8 cellular contexts compared by ENCODE assay signal in the genomic region with DNA sequence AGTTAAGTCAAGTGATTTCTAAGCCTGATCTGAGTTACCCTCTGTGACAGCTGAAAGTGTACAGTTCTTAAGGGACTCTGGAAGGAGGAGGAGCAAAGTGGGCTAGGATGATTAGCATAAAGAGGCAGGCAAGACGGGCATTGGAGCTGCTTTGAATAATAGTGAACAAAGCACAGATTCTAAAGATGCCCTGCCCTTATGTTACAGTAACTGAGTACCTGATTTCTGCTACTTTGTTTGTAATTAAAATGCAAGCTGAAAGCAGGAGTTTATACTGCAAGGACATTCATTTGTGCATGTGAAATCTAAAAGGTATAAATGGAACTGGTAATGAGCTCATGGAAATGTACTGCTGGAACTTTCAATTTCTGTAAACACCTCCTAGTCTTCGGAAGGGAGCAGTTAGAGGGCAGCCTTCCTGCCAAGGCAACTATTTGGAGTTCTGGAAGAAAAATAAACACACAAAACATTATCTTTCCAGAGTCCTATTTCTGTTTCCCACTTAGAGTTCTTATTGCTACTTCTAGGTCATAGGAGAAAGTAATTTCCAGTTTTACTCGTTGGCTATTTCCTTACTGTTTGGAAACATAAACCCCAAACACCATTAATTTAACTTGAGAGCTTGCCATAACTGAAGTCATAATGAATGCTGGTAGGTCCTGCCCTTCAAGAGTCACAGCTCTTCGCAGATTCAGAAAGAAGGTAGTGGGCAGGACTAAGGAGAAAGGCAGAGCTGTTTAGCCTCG. TPM values are rescaled to one million over a fixed set of nuclear protein-coding genes. Genes with fewer than 3 reads are reported as not detected.
DNase-seq lines count a peak whose midpoint lies in the region; ATAC-seq, FAIRE-seq and TF ChIP-seq lines count a peak whose summit lies in the region.

A gene with protein sequence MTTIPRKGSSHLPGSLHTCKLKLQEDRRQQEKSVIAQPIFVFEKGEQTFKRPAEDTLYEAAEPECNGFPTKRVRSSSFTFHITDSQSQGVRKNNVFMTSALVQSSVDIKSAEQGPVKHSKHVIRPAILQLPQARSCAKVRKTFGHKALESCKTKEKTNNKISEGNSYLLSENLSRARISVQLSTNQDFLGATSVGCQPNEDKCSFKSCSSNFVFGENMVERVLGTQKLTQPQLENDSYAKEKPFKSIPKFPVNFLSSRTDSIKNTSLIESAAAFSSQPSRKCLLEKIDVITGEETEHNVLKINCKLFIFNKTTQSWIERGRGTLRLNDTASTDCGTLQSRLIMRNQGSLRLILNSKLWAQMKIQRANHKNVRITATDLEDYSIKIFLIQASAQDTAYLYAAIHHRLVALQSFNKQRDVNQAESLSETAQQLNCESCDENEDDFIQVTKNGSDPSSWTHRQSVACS (minus strand): TSS at position 45 of the 746 bp plus-strand sequence. CDS start 486 bp downstream, outside the sequence.

- H3K27me3 Mint-ChIP-seq in astrocyte (ENCODE audit: low read depth, unreplicated experiment), result no peaks in the 10 kb centered on the region

- H3K4me3 ChIP-seq in astrocyte (ENCODE audit: insufficient read depth, low read depth, low read length), result peak within 1 kb of the TSS; percentile 21
- peak within 1 kb of the TSS; percentile 50 to 68 (median 55) for H3K4me3 ChIP-seq in subcutaneous abdominal adipose tissue (ENCODE audit: low read depth in 1 of 5, low read length in 5 of 5)

- no peak for TF ChIP-seq CTCF in astrocyte (IDR thresholded peaks at IDR 0.05; ENCODE audit: insufficient read depth, low read depth, low read length)

- H3K36me3 Mint-ChIP-seq in astrocyte (ENCODE audit: low read depth, unreplicated experiment), result no peaks in the 10 kb centered on the region

- H3K4me1 ChIP-seq in astrocyte (ENCODE audit: insufficient read depth, low read length) (peaks cover 10% of the 10 kb centered on the region), subcutaneous abdominal adipose tissue (ENCODE audit: control insufficient read depth in 5 of 5, insufficient read depth in 5 of 5, low read length in 5 of 5) (peaks cover 6 to 42% (median 36%) of the 10 kb centered on the region in 5 donors)

- peaks cover 26% of the 10 kb centered on the region for H3K4me1 Mint-ChIP-seq in astrocyte (ENCODE audit: low read depth, unreplicated experiment)

- peak within 1 kb of the TSS; percentile 75 for H3K4me2 ChIP-seq in astrocyte (ENCODE audit: low read length)

- ATAC-seq in HG03045 (IDR thresholded peaks at IDR 0.05; ENCODE audit: unreplicated experiment), result peak; percentile 51

- no peak within 1 kb of the TSS for H3K4me3 Mint-ChIP-seq in astrocyte (ENCODE audit: unreplicated experiment)

- no peak within 1 kb of the TSS for H3K27ac Mint-ChIP-seq in astrocyte (ENCODE audit: unreplicated experiment)

- no peaks in the 10 kb centered on the region for H3K79me2 ChIP-seq in astrocyte (ENCODE audit: insufficient read depth, low read length)

- DNase-seq in Ammon's horn (ENCODE audit: low spot score) (peak; percentile 68), astrocyte (ENCODE audit: low read depth) (peak; percentile 47), NCI-H226 (no peak), DMS79 (lab: John Stamatoyannopoulos, UW) (no peak)
- no peak for DNase-seq in stimulated activated naive CD4-positive, alpha-beta T cell treated with Interleukin-2 at 50 U/mL for 16 hours (lab: John Stamatoyannopoulos, UW)

- H3K9ac ChIP-seq in astrocyte (ENCODE audit: low read length), result peak within 1 kb of the TSS; percentile 11
- H3K9ac ChIP-seq in subcutaneous abdominal adipose tissue (ENCODE audit: low read length in 5 of 5), result peak within 1 kb of the TSS; percentile 1 to 71 (median 35)

- H3K27ac ChIP-seq in astrocyte (ENCODE audit: low read depth, low read length) (no peak within 1 kb of the TSS), layer of hippocampus (ENCODE audit: low read depth, low read length) (peak within 1 kb of the TSS; percentile 79), subcutaneous abdominal adipose tissue (ENCODE audit: low read depth, low read length) (peak within 1 kb of the TSS; percentile 68)

- peak within 1 kb of the TSS; percentile 54 for H2AFZ ChIP-seq in astrocyte (ENCODE audit: low read depth, low read length)

- FAIRE-seq in astrocyte (lab: Jason Lieb, UNC), result no peak

- H3K9me3 Mint-ChIP-seq in astrocyte (ENCODE audit: unreplicated experiment), result peaks cover 4% of the 10 kb centered on the region

- H3K27me3 ChIP-seq in astrocyte (ENCODE audit: insufficient read depth, low read length) (no peaks in the 10 kb centered on the region), layer of hippocampus (ENCODE audit: control insufficient read depth, insufficient read depth, low read length) (no peaks in the 10 kb centered on the region), subcutaneous abdominal adipose tissue (ENCODE audit: control insufficient read depth in 5 of 5, insufficient read depth in 4 of 5, low read length in 5 of 5) (no peaks in the 10 kb centered on the region)

- H4K20me1 ChIP-seq in astrocyte (ENCODE audit: insufficient read depth, low read length), result no peaks in the 10 kb centered on the region

- no peaks in the 10 kb centered on the region for H3K9me3 ChIP-seq in astrocyte (ENCODE audit: insufficient read depth, low read depth, low read length)
- H3K9me3 ChIP-seq in subcutaneous abdominal adipose tissue (ENCODE audit: control insufficient read depth in 5 of 5, low read length in 5 of 5), result no peaks in the 10 kb centered on the region

- H3K36me3 ChIP-seq in astrocyte (ENCODE audit: insufficient read depth, low read length) (no peaks in the 10 kb centered on the region), subcutaneous abdominal adipose tissue (ENCODE audit: control insufficient read depth in 5 of 5, insufficient read depth in 5 of 5, low read length in 5 of 5) (no peaks in the 10 kb centered on the region)

RNA-seq across cellular contexts. Expression of the gene that starts here (rescaled TPM):
- total RNA-seq in astrocyte, result 0.46 TPM in 1 of 2 replicates, not detected in the other

Comparison
In these comparisons a context has a peak if more than half of its experiments do, and no peak if none do; other contexts are left out.
1. Peak in DNase-seq, H3K4me3 ChIP-seq, H3K9ac ChIP-seq and H3K4me2 ChIP-seq in astrocyte; RNA of the gene not detected or under 1 TPM.